ENCODE assay signal across 18 cellular contexts in the genomic region with DNA sequence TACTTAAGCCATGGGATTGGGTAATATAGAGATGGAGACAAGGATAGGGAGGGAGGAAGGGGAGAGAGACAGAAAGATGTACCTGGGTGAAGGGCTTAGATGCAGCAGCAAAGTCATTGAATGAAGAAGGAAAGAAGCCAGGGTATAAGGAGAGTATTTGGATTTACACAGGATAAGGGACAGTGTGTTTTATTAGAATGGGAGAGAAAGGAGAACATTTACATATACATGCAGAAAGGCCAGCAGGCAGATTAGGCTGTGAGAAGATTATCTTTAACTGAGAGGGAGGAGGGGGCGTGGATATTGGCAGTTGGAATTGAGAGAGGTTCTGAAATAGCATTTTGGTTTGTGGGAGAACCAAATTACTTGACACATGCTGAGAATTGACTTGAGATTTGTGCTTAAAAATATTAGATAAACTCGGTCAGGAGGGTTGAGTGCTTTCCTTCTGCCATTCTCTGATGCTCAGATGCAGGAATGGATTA.
"Had no signal": no experiment of that assay in that cellular context is flagged by ENCODE, and none has a peak within 500 bp of the region (broad histone marks: within the 10 kb centered on the region; RNA-seq: fewer than 3 reads in every experiment).

No MANE protein-coding gene starts in this region.

- H3K4me1 ChIP-seq: colonic mucosa, esophagus muscularis mucosa, foreskin keratinocyte, heart left ventricle, left lung, lower lobe of right lung had no signal

- DNase-seq: colonic mucosa; dermis blood vessel endothelial cell; dorsolateral prefrontal cortex; effector CD4-positive, alpha-beta T cell; effector memory CD4-positive, alpha-beta T cell; foreskin keratinocyte; heart left ventricle; hypothalamus; left cardiac atrium; left lung; left ventricle myocardium superior; lower lobe of right lung; mesenchymal stem cell; mucosa of descending colon; naive B cell had no signal

- H3K9me3 ChIP-seq: colonic mucosa had no signal

- H3K36me3 ChIP-seq: colonic mucosa, esophagus muscularis mucosa, gastroesophageal sphincter, heart left ventricle, left lung, lower lobe of right lung had no signal

- H3K4me3 ChIP-seq: colonic mucosa, dorsolateral prefrontal cortex, esophagus muscularis mucosa, gastroesophageal sphincter, heart left ventricle, hepatocyte, left lung, lower lobe of right lung, mucosa of descending colon had no signal

- H3K27ac ChIP-seq: colonic mucosa, dorsolateral prefrontal cortex, esophagus muscularis mucosa, foreskin keratinocyte, gastroesophageal sphincter, heart left ventricle, hepatocyte, left lung, lower lobe of right lung had no signal

- ATAC-seq: foreskin keratinocyte, gastroesophageal sphincter, heart left ventricle, left cardiac atrium, left lung, left ventricle myocardium superior, lower lobe of right lung, mucosa of descending colon had no signal

- H3K27me3 ChIP-seq: colonic mucosa, dorsolateral prefrontal cortex, esophagus muscularis mucosa, gastroesophageal sphincter, heart left ventricle, hepatocyte, left lung had no signal
